ENCODE assay signal across 2 cellular contexts in the genomic region with DNA sequence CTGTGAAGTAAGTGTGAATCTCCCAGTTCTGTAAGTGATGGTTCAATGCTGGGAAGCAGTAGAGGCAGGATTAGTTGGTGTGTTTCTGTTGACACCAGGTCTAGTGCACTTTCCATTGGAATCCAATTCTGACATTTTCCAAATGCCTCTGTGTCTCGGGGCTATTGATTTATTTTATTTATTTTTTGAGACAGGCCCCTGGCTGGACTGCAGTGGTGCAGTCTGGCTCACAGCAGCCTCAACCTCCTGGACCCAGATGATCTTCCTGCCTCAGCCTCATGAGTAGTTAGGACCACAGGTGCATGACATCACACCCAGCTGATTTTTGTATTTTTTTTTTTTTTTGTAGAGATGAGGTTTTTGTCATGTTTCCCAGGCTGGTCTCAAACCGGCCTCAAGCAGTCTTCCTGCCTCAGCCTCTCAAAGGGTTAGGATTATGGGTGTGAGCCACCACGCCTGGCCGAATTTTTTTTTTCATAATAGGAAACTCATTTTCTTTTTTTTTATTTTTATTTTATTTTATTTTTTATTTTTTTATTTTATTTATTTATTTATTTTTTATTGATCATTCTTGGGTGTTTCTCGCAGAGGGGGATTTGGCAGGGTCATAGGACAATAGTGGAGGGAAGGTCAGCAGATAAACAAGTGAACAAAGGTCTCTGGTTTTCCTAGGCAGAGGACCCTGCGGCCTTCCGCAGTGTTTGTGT.
A peak's percentile ranks its signal among the peaks of the same experiment; 100 is the strongest.
TF ChIP-seq lines count a peak whose summit lies in the region.

No MANE protein-coding gene starts in this region.

TF ChIP-seq in K562, 482 proteins besides CTCF, POLR2A, EP300 and RAD21:
- TF ChIP-seq, protein P1, sequence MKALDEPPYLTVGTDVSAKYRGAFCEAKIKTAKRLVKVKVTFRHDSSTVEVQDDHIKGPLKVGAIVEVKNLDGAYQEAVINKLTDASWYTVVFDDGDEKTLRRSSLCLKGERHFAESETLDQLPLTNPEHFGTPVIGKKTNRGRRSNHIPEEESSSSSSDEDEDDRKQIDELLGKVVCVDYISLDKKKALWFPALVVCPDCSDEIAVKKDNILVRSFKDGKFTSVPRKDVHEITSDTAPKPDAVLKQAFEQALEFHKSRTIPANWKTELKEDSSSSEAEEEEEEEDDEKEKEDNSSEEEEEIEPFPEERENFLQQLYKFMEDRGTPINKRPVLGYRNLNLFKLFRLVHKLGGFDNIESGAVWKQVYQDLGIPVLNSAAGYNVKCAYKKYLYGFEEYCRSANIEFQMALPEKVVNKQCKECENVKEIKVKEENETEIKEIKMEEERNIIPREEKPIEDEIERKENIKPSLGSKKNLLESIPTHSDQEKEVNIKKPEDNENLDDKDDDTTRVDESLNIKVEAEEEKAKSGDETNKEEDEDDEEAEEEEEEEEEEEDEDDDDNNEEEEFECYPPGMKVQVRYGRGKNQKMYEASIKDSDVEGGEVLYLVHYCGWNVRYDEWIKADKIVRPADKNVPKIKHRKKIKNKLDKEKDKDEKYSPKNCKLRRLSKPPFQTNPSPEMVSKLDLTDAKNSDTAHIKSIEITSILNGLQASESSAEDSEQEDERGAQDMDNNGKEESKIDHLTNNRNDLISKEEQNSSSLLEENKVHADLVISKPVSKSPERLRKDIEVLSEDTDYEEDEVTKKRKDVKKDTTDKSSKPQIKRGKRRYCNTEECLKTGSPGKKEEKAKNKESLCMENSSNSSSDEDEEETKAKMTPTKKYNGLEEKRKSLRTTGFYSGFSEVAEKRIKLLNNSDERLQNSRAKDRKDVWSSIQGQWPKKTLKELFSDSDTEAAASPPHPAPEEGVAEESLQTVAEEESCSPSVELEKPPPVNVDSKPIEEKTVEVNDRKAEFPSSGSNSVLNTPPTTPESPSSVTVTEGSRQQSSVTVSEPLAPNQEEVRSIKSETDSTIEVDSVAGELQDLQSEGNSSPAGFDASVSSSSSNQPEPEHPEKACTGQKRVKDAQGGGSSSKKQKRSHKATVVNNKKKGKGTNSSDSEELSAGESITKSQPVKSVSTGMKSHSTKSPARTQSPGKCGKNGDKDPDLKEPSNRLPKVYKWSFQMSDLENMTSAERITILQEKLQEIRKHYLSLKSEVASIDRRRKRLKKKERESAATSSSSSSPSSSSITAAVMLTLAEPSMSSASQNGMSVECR (CRISPR knock-in tag; IDR thresholded peaks at IDR 0.05): no peak
- TF ChIP-seq, protein P2, sequence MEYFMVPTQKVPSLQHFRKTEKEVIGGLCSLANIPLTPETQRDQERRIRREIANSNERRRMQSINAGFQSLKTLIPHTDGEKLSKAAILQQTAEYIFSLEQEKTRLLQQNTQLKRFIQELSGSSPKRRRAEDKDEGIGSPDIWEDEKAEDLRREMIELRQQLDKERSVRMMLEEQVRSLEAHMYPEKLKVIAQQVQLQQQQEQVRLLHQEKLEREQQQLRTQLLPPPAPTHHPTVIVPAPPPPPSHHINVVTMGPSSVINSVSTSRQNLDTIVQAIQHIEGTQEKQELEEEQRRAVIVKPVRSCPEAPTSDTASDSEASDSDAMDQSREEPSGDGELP (CRISPR knock-in tag; IDR thresholded peaks at IDR 0.05; ENCODE audit: borderline replicate concordance): peak; percentile 27; the same call in 1 of the 2 replicates
- no peak for TF ChIP-seq CEBPG (CRISPR knock-in tag; IDR thresholded peaks at IDR 0.05)
- TF ChIP-seq CEBPG (tag; conservative IDR thresholded peaks at IDR 0.05 in 1 of 2, IDR thresholded peaks at IDR 0.05 in 1 of 2): no peak

TF ChIP-seq in HepG2, 621 proteins besides CTCF, POLR2A, EP300 and RAD21 (continues in another document):
- TF ChIP-seq, protein P3, sequence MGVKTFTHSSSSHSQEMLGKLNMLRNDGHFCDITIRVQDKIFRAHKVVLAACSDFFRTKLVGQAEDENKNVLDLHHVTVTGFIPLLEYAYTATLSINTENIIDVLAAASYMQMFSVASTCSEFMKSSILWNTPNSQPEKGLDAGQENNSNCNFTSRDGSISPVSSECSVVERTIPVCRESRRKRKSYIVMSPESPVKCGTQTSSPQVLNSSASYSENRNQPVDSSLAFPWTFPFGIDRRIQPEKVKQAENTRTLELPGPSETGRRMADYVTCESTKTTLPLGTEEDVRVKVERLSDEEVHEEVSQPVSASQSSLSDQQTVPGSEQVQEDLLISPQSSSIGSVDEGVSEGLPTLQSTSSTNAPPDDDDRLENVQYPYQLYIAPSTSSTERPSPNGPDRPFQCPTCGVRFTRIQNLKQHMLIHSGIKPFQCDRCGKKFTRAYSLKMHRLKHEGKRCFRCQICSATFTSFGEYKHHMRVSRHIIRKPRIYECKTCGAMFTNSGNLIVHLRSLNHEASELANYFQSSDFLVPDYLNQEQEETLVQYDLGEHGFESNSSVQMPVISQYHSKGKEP (CRISPR knock-in tag; IDR thresholded peaks at IDR 0.05): no peak
- TF ChIP-seq GABPB1 (CRISPR knock-in tag; IDR thresholded peaks at IDR 0.05): no peak
- 0 out of 2 replicates have a peak, but pooled peaks have one; percentile 26 for TF ChIP-seq ZNF614 (CRISPR knock-in tag; IDR thresholded peaks at IDR 0.05; ENCODE audit: borderline replicate concordance)
- no peak for TF ChIP-seq KLF6 (CRISPR knock-in tag; IDR thresholded peaks at IDR 0.05)
- no peak for TF ChIP-seq MIER3 (CRISPR knock-in tag; IDR thresholded peaks at IDR 0.05; ENCODE audit: borderline replicate concordance)
- TF ChIP-seq ZNF317 (CRISPR knock-in tag; IDR thresholded peaks at IDR 0.05): 0 out of 2 replicates have a peak, but pooled peaks have one; percentile 24
- peak; percentile 31; the same call in 1 of the 2 replicates for TF ChIP-seq KAT2B (IDR thresholded peaks at IDR 0.05; ENCODE audit: borderline replicate concordance, low read depth, low read length)
- TF ChIP-seq SOX13 (IDR thresholded peaks at IDR 0.05): no peak
- peak in 1 of 2 experiments; percentile 34; a peak in 1 of 4 replicates for TF ChIP-seq SOX13 (CRISPR knock-in tag; conservative IDR thresholded peaks at IDR 0.05 in 1 of 2, IDR thresholded peaks at IDR 0.05 in 1 of 2)
- TF ChIP-seq, protein P4, sequence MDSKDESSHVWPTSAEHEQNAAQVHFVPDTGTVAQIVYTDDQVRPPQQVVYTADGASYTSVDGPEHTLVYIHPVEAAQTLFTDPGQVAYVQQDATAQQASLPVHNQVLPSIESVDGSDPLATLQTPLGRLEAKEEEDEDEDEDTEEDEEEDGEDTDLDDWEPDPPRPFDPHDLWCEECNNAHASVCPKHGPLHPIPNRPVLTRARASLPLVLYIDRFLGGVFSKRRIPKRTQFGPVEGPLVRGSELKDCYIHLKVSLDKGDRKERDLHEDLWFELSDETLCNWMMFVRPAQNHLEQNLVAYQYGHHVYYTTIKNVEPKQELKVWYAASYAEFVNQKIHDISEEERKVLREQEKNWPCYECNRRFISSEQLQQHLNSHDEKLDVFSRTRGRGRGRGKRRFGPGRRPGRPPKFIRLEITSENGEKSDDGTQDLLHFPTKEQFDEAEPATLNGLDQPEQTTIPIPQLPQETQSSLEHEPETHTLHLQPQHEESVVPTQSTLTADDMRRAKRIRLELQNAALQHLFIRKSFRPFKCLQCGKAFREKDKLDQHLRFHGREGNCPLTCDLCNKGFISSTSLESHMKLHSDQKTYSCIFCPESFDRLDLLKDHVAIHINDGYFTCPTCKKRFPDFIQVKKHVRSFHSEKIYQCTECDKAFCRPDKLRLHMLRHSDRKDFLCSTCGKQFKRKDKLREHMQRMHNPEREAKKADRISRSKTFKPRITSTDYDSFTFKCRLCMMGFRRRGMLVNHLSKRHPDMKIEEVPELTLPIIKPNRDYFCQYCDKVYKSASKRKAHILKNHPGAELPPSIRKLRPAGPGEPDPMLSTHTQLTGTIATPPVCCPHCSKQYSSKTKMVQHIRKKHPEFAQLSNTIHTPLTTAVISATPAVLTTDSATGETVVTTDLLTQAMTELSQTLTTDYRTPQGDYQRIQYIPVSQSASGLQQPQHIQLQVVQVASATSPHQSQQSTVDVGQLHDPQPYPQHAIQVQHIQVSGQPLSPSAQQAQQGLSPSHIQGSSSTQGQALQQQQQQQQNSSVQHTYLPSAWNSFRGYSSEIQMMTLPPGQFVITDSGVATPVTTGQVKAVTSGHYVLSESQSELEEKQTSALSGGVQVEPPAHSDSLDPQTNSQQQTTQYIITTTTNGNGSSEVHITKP (CRISPR knock-in tag; IDR thresholded peaks at IDR 0.05; ENCODE audit: low read depth): peak; percentile 87
- peak; percentile 26; the same call in 1 of the 2 replicates for TF ChIP-seq CREM (IDR thresholded peaks at IDR 0.05)
- TF ChIP-seq CREM (CRISPR knock-in tag; IDR thresholded peaks at IDR 0.05): no peak
- peak; percentile 36; the same call in 1 of the 2 replicates for TF ChIP-seq FOXA3 (CRISPR knock-in tag; IDR thresholded peaks at IDR 0.05)
- peak; percentile 30; the same call in 1 of the 2 replicates for TF ChIP-seq PPARG (CRISPR knock-in tag; conservative IDR thresholded peaks at IDR 0.05)
- peak; percentile 36; the same call in 1 of the 2 replicates for TF ChIP-seq SAP130 (CRISPR knock-in tag; IDR thresholded peaks at IDR 0.05; ENCODE audit: low read depth)
- TF ChIP-seq RXRB (CRISPR knock-in tag; IDR thresholded peaks at IDR 0.05; ENCODE audit: borderline replicate concordance): peak; percentile 44; the same call in 1 of the 2 replicates
- TF ChIP-seq HOXA5 (CRISPR knock-in tag; IDR thresholded peaks at IDR 0.05): no peak
- TF ChIP-seq HDAC1 (CRISPR knock-in tag; IDR thresholded peaks at IDR 0.05): peak; percentile 57
- no peak for TF ChIP-seq NCOA5 (CRISPR knock-in tag; IDR thresholded peaks at IDR 0.05)
- TF ChIP-seq, protein P5, sequence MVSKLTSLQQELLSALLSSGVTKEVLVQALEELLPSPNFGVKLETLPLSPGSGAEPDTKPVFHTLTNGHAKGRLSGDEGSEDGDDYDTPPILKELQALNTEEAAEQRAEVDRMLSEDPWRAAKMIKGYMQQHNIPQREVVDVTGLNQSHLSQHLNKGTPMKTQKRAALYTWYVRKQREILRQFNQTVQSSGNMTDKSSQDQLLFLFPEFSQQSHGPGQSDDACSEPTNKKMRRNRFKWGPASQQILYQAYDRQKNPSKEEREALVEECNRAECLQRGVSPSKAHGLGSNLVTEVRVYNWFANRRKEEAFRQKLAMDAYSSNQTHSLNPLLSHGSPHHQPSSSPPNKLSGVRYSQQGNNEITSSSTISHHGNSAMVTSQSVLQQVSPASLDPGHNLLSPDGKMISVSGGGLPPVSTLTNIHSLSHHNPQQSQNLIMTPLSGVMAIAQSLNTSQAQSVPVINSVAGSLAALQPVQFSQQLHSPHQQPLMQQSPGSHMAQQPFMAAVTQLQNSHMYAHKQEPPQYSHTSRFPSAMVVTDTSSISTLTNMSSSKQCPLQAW (CRISPR knock-in tag; IDR thresholded peaks at IDR 0.05): no peak
- TF ChIP-seq ZEB1 (IDR thresholded peaks at IDR 0.05; ENCODE audit: insufficient replicate concordance, low read depth): peak; percentile 27
- TF ChIP-seq, protein P6, sequence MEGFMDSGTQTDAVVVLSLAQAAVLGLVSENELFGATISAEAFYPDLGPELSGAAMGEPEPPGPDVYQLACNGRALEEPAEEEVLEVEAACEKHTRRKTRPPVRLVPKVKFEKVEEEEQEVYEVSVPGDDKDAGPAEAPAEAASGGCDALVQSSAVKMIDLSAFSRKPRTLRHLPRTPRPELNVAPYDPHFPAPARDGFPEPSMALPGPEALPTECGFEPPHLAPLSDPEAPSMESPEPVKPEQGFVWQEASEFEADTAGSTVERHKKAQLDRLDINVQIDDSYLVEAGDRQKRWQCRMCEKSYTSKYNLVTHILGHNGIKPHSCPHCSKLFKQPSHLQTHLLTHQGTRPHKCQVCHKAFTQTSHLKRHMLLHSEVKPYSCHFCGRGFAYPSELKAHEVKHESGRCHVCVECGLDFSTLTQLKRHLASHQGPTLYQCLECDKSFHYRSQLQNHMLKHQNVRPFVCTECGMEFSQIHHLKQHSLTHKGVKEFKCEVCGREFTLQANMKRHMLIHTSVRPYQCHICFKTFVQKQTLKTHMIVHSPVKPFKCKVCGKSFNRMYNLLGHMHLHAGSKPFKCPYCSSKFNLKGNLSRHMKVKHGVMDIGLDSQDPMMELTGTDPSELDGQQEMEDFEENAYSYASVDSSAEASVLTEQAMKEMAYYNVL (CRISPR knock-in tag; IDR thresholded peaks at IDR 0.05; ENCODE audit: borderline replicate concordance): no peak
- TF ChIP-seq ZNF124 (CRISPR knock-in tag; IDR thresholded peaks at IDR 0.05): 0 out of 2 replicates have a peak, but pooled peaks have one; percentile 31
- TF ChIP-seq, protein P7, sequence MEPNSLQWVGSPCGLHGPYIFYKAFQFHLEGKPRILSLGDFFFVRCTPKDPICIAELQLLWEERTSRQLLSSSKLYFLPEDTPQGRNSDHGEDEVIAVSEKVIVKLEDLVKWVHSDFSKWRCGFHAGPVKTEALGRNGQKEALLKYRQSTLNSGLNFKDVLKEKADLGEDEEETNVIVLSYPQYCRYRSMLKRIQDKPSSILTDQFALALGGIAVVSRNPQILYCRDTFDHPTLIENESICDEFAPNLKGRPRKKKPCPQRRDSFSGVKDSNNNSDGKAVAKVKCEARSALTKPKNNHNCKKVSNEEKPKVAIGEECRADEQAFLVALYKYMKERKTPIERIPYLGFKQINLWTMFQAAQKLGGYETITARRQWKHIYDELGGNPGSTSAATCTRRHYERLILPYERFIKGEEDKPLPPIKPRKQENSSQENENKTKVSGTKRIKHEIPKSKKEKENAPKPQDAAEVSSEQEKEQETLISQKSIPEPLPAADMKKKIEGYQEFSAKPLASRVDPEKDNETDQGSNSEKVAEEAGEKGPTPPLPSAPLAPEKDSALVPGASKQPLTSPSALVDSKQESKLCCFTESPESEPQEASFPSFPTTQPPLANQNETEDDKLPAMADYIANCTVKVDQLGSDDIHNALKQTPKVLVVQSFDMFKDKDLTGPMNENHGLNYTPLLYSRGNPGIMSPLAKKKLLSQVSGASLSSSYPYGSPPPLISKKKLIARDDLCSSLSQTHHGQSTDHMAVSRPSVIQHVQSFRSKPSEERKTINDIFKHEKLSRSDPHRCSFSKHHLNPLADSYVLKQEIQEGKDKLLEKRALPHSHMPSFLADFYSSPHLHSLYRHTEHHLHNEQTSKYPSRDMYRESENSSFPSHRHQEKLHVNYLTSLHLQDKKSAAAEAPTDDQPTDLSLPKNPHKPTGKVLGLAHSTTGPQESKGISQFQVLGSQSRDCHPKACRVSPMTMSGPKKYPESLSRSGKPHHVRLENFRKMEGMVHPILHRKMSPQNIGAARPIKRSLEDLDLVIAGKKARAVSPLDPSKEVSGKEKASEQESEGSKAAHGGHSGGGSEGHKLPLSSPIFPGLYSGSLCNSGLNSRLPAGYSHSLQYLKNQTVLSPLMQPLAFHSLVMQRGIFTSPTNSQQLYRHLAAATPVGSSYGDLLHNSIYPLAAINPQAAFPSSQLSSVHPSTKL (CRISPR knock-in tag; IDR thresholded peaks at IDR 0.05): peak; percentile 42; the same call in 1 of the 2 replicates
- no peak for TF ChIP-seq NFATC3 (CRISPR knock-in tag; IDR thresholded peaks at IDR 0.05)
- TF ChIP-seq BCL6 (CRISPR knock-in tag; IDR thresholded peaks at IDR 0.05): peak; percentile 56; the same call in 1 of the 2 replicates
- TF ChIP-seq MTA1 (CRISPR knock-in tag; IDR thresholded peaks at IDR 0.05; ENCODE audit: borderline replicate concordance): 0 out of 2 replicates have a peak, but pooled peaks have one; percentile 47
- TF ChIP-seq ZNF75D (CRISPR knock-in tag; IDR thresholded peaks at IDR 0.05; ENCODE audit: borderline replicate concordance): no peak
- TF ChIP-seq SKI (IDR thresholded peaks at IDR 0.05; ENCODE audit: partially characterized antibody): peak; percentile 66
- 0 out of 2 replicates have a peak, but pooled peaks have one; percentile 31 for TF ChIP-seq ZNF605 (CRISPR knock-in tag; IDR thresholded peaks at IDR 0.05)
- TF ChIP-seq, protein P8, sequence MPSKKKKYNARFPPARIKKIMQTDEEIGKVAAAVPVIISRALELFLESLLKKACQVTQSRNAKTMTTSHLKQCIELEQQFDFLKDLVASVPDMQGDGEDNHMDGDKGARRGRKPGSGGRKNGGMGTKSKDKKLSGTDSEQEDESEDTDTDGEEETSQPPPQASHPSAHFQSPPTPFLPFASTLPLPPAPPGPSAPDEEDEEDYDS (CRISPR knock-in tag; IDR thresholded peaks at IDR 0.05): no peak
